In the genomic region with DNA sequence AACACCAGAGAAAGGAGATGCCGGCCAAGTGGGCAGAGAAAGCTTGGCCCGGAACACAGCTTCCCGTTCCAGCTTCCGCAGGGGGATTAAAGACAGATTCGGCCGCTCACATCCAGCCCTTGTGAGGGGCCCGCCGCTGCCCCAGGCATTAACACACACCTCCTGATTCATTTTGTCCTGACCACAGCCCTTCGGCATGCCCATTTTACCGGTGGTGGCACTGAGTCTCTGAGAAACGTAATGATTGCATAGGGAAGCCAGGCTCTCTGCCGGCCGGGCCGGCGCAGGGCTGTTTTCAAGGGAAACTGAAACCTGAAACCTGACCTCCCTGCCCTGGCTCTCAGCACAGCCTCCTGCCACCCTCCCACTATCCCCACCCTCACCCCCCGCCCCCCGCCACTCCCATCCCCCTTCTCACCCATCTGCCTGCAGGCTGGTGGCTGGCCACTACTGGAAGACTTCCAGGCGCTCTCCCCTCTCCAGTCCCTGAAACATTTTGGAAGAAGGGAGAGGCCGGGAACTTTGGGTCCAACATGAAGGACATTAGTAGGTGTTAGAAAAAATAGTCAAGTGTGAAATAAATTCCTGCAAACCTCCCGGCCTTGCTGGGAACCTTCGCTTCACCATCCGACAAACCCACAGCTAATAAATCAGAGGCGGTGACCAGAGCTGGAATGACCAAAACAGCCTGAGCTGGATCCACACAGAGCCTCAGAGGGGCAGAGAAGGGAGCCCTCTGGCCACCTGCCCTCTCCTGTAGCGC, we compare ENCODE assay signal across 8 cellular contexts.
DNase-seq lines count a peak whose midpoint lies in the region; ATAC-seq and TF ChIP-seq lines count a peak whose summit lies in the region.

No MANE protein-coding gene starts in this region.

- H3K9me3 Mint-ChIP-seq in chondrocyte (ENCODE audit: low read depth), result no peaks in the 10 kb centered on the region
- H3K9me3 Mint-ChIP-seq in activated CD8-positive, alpha-beta T cell treated with anti-CD3 and anti-CD28 coated beads for 36 hours, result no peaks in the 10 kb centered on the region
- H3K9me3 Mint-ChIP-seq in activated CD4-positive, alpha-beta memory T cell treated with anti-CD3 and anti-CD28 coated beads for 36 hours, result no peaks in the 10 kb centered on the region

- ATAC-seq in GM18868 (IDR thresholded peaks at IDR 0.05; ENCODE audit: unreplicated experiment) (peak; percentile 45), HG02798 (IDR thresholded peaks at IDR 0.05; ENCODE audit: poor library complexity, unreplicated experiment) (no peak), GM21737 (IDR thresholded peaks at IDR 0.05; ENCODE audit: unreplicated experiment) (no peak)
- ATAC-seq in activated CD8-positive, alpha-beta T cell treated with anti-CD3 and anti-CD28 coated beads for 36 hours, result no peak

- intact Hi-C loops in activated CD8-positive, alpha-beta T cell treated with anti-CD3 and anti-CD28 coated beads for 36 hours (cut with micrococcal nuclease), result no loop called here
- intact Hi-C loops in activated CD4-positive, alpha-beta memory T cell treated with anti-CD3 and anti-CD28 coated beads for 36 hours (cut with micrococcal nuclease), result no loop called here

- H3K36me3 Mint-ChIP-seq in chondrocyte (ENCODE audit: low read depth), result no peaks in the 10 kb centered on the region
- H3K36me3 Mint-ChIP-seq in activated CD8-positive, alpha-beta T cell treated with anti-CD3 and anti-CD28 coated beads for 36 hours (ENCODE audit: low read depth), result no peaks in the 10 kb centered on the region
- no peaks in the 10 kb centered on the region for H3K36me3 Mint-ChIP-seq in activated CD4-positive, alpha-beta memory T cell treated with anti-CD3 and anti-CD28 coated beads for 36 hours

- CTCF ChIA-PET in activated CD8-positive, alpha-beta T cell treated with anti-CD3 and anti-CD28 coated beads for 36 hours (lab: Charles Lee), result interaction anchor here (0.8 to 1.2 kb wide), 2 partner anchors 9 to 71 kb away, joined by 3 to 4 read pairs; no protein-coding TSS in a partner anchor
- CTCF ChIA-PET in activated CD4-positive, alpha-beta memory T cell treated with anti-CD3 and anti-CD28 coated beads for 36 hours (lab: Charles Lee), result no interaction called here

- H3K27me3 Mint-ChIP-seq in chondrocyte (ENCODE audit: low read depth), result peaks cover 6% of the 10 kb centered on the region
- no peaks in the 10 kb centered on the region for H3K27me3 Mint-ChIP-seq in activated CD8-positive, alpha-beta T cell treated with anti-CD3 and anti-CD28 coated beads for 36 hours
- H3K27me3 Mint-ChIP-seq in activated CD4-positive, alpha-beta memory T cell treated with anti-CD3 and anti-CD28 coated beads for 36 hours, result no peaks in the 10 kb centered on the region

- peak overlapping the region; percentile 50 for H3K4me3 Mint-ChIP-seq in chondrocyte (ENCODE audit: unreplicated experiment)
- H3K4me3 Mint-ChIP-seq in activated CD8-positive, alpha-beta T cell treated with anti-CD3 and anti-CD28 coated beads for 36 hours, result no peak overlapping the region
- no peak overlapping the region for H3K4me3 Mint-ChIP-seq in activated CD4-positive, alpha-beta memory T cell treated with anti-CD3 and anti-CD28 coated beads for 36 hours

- peak; percentile 50 for DNase-seq in NCI-H2196 (lab: John Stamatoyannopoulos, UW; ENCODE audit: unreplicated experiment)
- DNase-seq in chondrocyte (ENCODE audit: low spot score), result no peak
- peak; percentile 11 for DNase-seq in midbrain (lab: John Stamatoyannopoulos, UW)
- DNase-seq in activated CD8-positive, alpha-beta T cell treated with anti-CD3 and anti-CD28 coated beads for 36 hours, result no peak
- DNase-seq in activated CD4-positive, alpha-beta memory T cell treated with anti-CD3 and anti-CD28 coated beads for 36 hours, result no peak

- POLR2A ChIA-PET in activated CD8-positive, alpha-beta T cell treated with anti-CD3 and anti-CD28 coated beads for 36 hours (lab: Charles Lee), result no interaction called here
- POLR2A ChIA-PET in activated CD4-positive, alpha-beta memory T cell treated with anti-CD3 and anti-CD28 coated beads for 36 hours (lab: Charles Lee), result no interaction called here

- H3K4me1 Mint-ChIP-seq in chondrocyte (ENCODE audit: low read depth), result peaks cover 10% of the 10 kb centered on the region
- no peaks in the 10 kb centered on the region for H3K4me1 Mint-ChIP-seq in activated CD8-positive, alpha-beta T cell treated with anti-CD3 and anti-CD28 coated beads for 36 hours (ENCODE audit: low read depth)
- no peaks in the 10 kb centered on the region for H3K4me1 Mint-ChIP-seq in activated CD4-positive, alpha-beta memory T cell treated with anti-CD3 and anti-CD28 coated beads for 36 hours (ENCODE audit: low read depth)

- TF ChIP-seq CTCF in chondrocyte (IDR thresholded peaks at IDR 0.05), result no peak
- no peak for TF ChIP-seq CTCF in activated CD8-positive, alpha-beta T cell treated with anti-CD3 and anti-CD28 coated beads for 36 hours (IDR thresholded peaks at IDR 0.05)

- peak overlapping the region; percentile 42 for H3K27ac Mint-ChIP-seq in chondrocyte (ENCODE audit: unreplicated experiment)
- H3K27ac Mint-ChIP-seq in activated CD8-positive, alpha-beta T cell treated with anti-CD3 and anti-CD28 coated beads for 36 hours, result no peak overlapping the region
- H3K27ac Mint-ChIP-seq in activated CD4-positive, alpha-beta memory T cell treated with anti-CD3 and anti-CD28 coated beads for 36 hours, result no peak overlapping the region

Comparison
In these comparisons a context has a peak if more than half of its experiments do, and no peak if none do; other contexts are left out.
1. DNase-seq: peak in NCI-H2196 (single experiment) and midbrain (single experiment); none in chondrocyte (single experiment), activated CD8-positive, alpha-beta T cell treated with anti-CD3 and anti-CD28 coated beads for 36 hours (single experiment) and activated CD4-positive, alpha-beta memory T cell treated with anti-CD3 and anti-CD28 coated beads for 36 hours (single experiment).